Comparison of ENCODE assay signal across 14 cellular contexts in genomic region chr4:4637710-4638109, GRCh38.
DNase-seq lines count a peak whose midpoint lies in the region; ATAC-seq and TF ChIP-seq lines count a peak whose summit lies in the region.
"Had no signal": no experiment of that assay in that cellular context is flagged by ENCODE, and none has a peak within 500 bp of the region (broad histone marks: within the 10 kb centered on the region; RNA-seq: fewer than 3 reads in every experiment).

No MANE protein-coding gene starts in this region.

- TF ChIP-seq CTCF in GM13976 (IDR thresholded peaks at IDR 0.05; ENCODE audit: borderline replicate concordance, control extremely low read depth, extremely low read depth, insufficient read depth, missing control alignments): no peak

- in situ Hi-C loops in GM13976 (cut with MboI; ENCODE audit: low sequenced_read_pairs, unreplicated experiment): no loop called here

- DNase-seq in 8988T: peak; percentile 23
- DNase-seq in GM13976 (ENCODE audit: low spot score): peak; percentile 44
- DNase-seq in NCI-H1694 treated with DMSO at 0.1 percent for 48 hours (lab: John Stamatoyannopoulos, UW): no peak
- no peak for DNase-seq in SK-N-DZ (ENCODE audit: low spot score)
- DNase-seq in stimulated activated naive CD4-positive, alpha-beta T cell (lab: John Stamatoyannopoulos, UW): no peak
- DNase-seq in NCI-H2171 (lab: John Stamatoyannopoulos, UW): no peak
- DNase-seq: effector memory CD4-positive, alpha-beta T cell; kidney; NCI-H345; retina; testis had no signal

- ATAC-seq in GM21526 (IDR thresholded peaks at IDR 0.05; ENCODE audit: low FRiP score, unreplicated experiment) (peak; percentile 82), HG03469 (IDR thresholded peaks at IDR 0.05; ENCODE audit: unreplicated experiment) (peak; percentile 52)
- ATAC-seq: gastroesophageal sphincter had no signal

Comparison
In these comparisons a context has a peak if more than half of its experiments do, and no peak if none do; other contexts are left out.
1. DNase-seq: peak in 8988T (single experiment) and GM13976 (single experiment); none in NCI-H1694 treated with DMSO at 0.1 percent for 48 hours (single experiment), SK-N-DZ (single experiment), stimulated activated naive CD4-positive, alpha-beta T cell (0 of 6) and NCI-H2171 (single experiment).